32 cellular contexts compared by ENCODE assay signal in the genomic region with DNA sequence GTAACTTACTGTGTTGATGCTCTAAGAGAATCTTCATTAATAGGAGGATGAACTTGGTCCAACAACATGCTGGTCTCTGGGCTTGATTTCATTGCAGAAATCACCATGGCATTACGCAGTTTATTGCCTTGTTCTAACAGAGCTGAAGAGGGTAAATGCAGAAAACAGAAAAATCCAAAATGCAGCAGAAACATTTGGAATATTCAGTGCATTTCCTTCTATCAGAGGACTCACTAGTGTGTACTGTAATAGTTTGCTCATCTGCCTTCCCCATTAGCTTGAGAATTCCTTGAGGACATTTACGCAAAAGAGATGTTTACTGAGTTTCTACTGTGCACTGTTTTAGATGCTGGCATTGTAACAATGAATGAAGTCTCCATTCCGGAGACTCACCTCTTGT.
"Had no signal": no experiment of that assay in that cellular context is flagged by ENCODE, and none has a peak within 500 bp of the region (broad histone marks: within the 10 kb centered on the region; RNA-seq: fewer than 3 reads in every experiment).

No MANE protein-coding gene starts in this region.

- H3K27ac Mint-ChIP-seq: activated CD4-positive, alpha-beta memory T cell treated with anti-CD3 and anti-CD28 coated beads, Interleukin-2, amount 10 ng/mL, durations not matched to agents 7 days and 5 days; activated CD4-positive, alpha-beta T cell treated with anti-CD3 and anti-CD28 coated beads, Interleukin-2, amount 10 ng/mL, durations not matched to agents 7 days and 5 days; activated naive CD4-positive, alpha-beta T cell treated with anti-CD3 and anti-CD28 coated beads, Interleukin-2, amount 10 ng/mL, durations not matched to agents 7 days and 5 days; activated naive CD4-positive, alpha-beta T cell treated with anti-CD3 and anti-CD28 coated beads, Interleukin-2, amount 50 U/mL, for 72 hours; activated naive CD8-positive, alpha-beta T cell treated with anti-CD3 and anti-CD28 coated beads, Interleukin-2, amount 10 ng/mL, durations not matched to agents 7 days and 5 days; activated T-cell treated with anti-CD3 and anti-CD28 coated beads, Interleukin-2, amount 50 U/mL, for 24 hours; activated T-cell treated with anti-CD3 and anti-CD28 coated beads, Interleukin-2, amount 50 U/mL, for 72 hours; brain; endodermal cell; T-helper 17 cell; T-helper 2 cell treated with Interferon-gamma antibody and Interleukin-4, amounts not matched to agents 5 μg/mL and 100 μg/mL, for 36 hours had no signal

- H3K4me1 Mint-ChIP-seq: activated CD4-positive, alpha-beta memory T cell treated with anti-CD3 and anti-CD28 coated beads, Interleukin-2, amount 10 ng/mL, durations not matched to agents 7 days and 5 days; activated CD4-positive, alpha-beta T cell treated with anti-CD3 and anti-CD28 coated beads, Interleukin-2, amount 10 ng/mL, durations not matched to agents 7 days and 5 days; activated naive CD4-positive, alpha-beta T cell treated with anti-CD3 and anti-CD28 coated beads, Interleukin-2, amount 10 ng/mL, durations not matched to agents 7 days and 5 days; activated naive CD8-positive, alpha-beta T cell treated with anti-CD3 and anti-CD28 coated beads, Interleukin-2, amount 10 ng/mL, durations not matched to agents 7 days and 5 days; endodermal cell had no signal

- H3K4me1 ChIP-seq: breast epithelium had no signal

- DNase-seq: activated CD4-positive, alpha-beta memory T cell treated with anti-CD3 and anti-CD28 coated beads, Interleukin-2, amount 10 ng/mL, durations not matched to agents 7 days and 5 days; activated CD4-positive, alpha-beta T cell treated with anti-CD3 and anti-CD28 coated beads for 1 hour; activated CD4-positive, alpha-beta T cell treated with anti-CD3 and anti-CD28 coated beads for 4 hours; activated CD4-positive, alpha-beta T cell treated with anti-CD3 and anti-CD28 coated beads, Interleukin-2, amount 10 ng/mL, durations not matched to agents 7 days and 5 days; activated CD4-positive, alpha-beta T cell treated with anti-CD3 and anti-CD28 coated beads, Interleukin-2, amount 50 U/mL, for 4 hours; activated CD8-positive, alpha-beta memory T cell treated with anti-CD3 and anti-CD28 coated beads, Interleukin-2, amount 50 U/mL, for 48 hours; activated gamma-delta T cell; activated naive CD4-positive, alpha-beta T cell; activated naive CD4-positive, alpha-beta T cell treated with anti-CD3 and anti-CD28 coated beads, Interleukin-2, amount 10 ng/mL, durations not matched to agents 7 days and 5 days; activated naive CD8-positive, alpha-beta T cell treated with anti-CD3 and anti-CD28 coated beads, Interleukin-2, amount 10 ng/mL, durations not matched to agents 7 days and 5 days; activated T-cell treated with anti-CD3 and anti-CD28 coated beads for 4 hours; activated T-cell treated with anti-CD3 and anti-CD28 coated beads, Interleukin-2, amount 50 U/mL, for 24 hours; activated T-cell treated with anti-CD3 and anti-CD28 coated beads, Interleukin-2, amount 50 U/mL, for 72 hours; central memory CD4-positive, alpha-beta T cell; cerebellar nuclear complex; colonic mucosa; effector memory CD4-positive, alpha-beta T cell; endodermal cell; foreskin keratinocyte; gastrocnemius medialis; glutamatergic neuron; heart left ventricle; T-helper 1 cell; T-helper 17 cell; T1000 had no signal

- H3K9me3 Mint-ChIP-seq: activated CD4-positive, alpha-beta memory T cell treated with anti-CD3 and anti-CD28 coated beads, Interleukin-2, amount 10 ng/mL, durations not matched to agents 7 days and 5 days; activated CD4-positive, alpha-beta T cell treated with anti-CD3 and anti-CD28 coated beads, Interleukin-2, amount 10 ng/mL, durations not matched to agents 7 days and 5 days; activated naive CD4-positive, alpha-beta T cell treated with anti-CD3 and anti-CD28 coated beads, Interleukin-2, amount 10 ng/mL, durations not matched to agents 7 days and 5 days; activated naive CD4-positive, alpha-beta T cell treated with anti-CD3 and anti-CD28 coated beads, Interleukin-2, amount 50 U/mL, for 72 hours; activated naive CD8-positive, alpha-beta T cell treated with anti-CD3 and anti-CD28 coated beads, Interleukin-2, amount 10 ng/mL, durations not matched to agents 7 days and 5 days; activated T-cell treated with anti-CD3 and anti-CD28 coated beads, Interleukin-2, amount 50 U/mL, for 24 hours; activated T-cell treated with anti-CD3 and anti-CD28 coated beads, Interleukin-2, amount 50 U/mL, for 72 hours; T-helper 2 cell treated with Interferon-gamma antibody and Interleukin-4, amounts not matched to agents 5 μg/mL and 100 μg/mL, for 36 hours had no signal

- H3K36me3 ChIP-seq: breast epithelium, colonic mucosa had no signal

- H3K4me3 Mint-ChIP-seq: activated CD4-positive, alpha-beta memory T cell treated with anti-CD3 and anti-CD28 coated beads, Interleukin-2, amount 10 ng/mL, durations not matched to agents 7 days and 5 days; activated CD4-positive, alpha-beta T cell treated with anti-CD3 and anti-CD28 coated beads, Interleukin-2, amount 10 ng/mL, durations not matched to agents 7 days and 5 days; activated naive CD4-positive, alpha-beta T cell treated with anti-CD3 and anti-CD28 coated beads, Interleukin-2, amount 10 ng/mL, durations not matched to agents 7 days and 5 days; activated naive CD8-positive, alpha-beta T cell treated with anti-CD3 and anti-CD28 coated beads, Interleukin-2, amount 10 ng/mL, durations not matched to agents 7 days and 5 days; activated T-cell treated with anti-CD3 and anti-CD28 coated beads, Interleukin-2, amount 50 U/mL, for 24 hours; activated T-cell treated with anti-CD3 and anti-CD28 coated beads, Interleukin-2, amount 50 U/mL, for 72 hours; brain; endodermal cell; T-helper 17 cell; T-helper 2 cell treated with Interferon-gamma antibody and Interleukin-4, amounts not matched to agents 5 μg/mL and 100 μg/mL, for 36 hours had no signal

- H3K4me3 ChIP-seq: ascending aorta, breast epithelium, cardiac muscle cell, colonic mucosa, gastrocnemius medialis, heart left ventricle had no signal

- H3K27me3 ChIP-seq: ascending aorta, breast epithelium, cardiac muscle cell, colonic mucosa, foreskin keratinocyte, gastrocnemius medialis, heart left ventricle had no signal

- H3K27ac ChIP-seq: ascending aorta, breast epithelium, cardiac muscle cell, colonic mucosa, foreskin keratinocyte, heart left ventricle had no signal

- H3K27me3 Mint-ChIP-seq: activated CD4-positive, alpha-beta memory T cell treated with anti-CD3 and anti-CD28 coated beads, Interleukin-2, amount 10 ng/mL, durations not matched to agents 7 days and 5 days; activated CD4-positive, alpha-beta T cell treated with anti-CD3 and anti-CD28 coated beads, Interleukin-2, amount 10 ng/mL, durations not matched to agents 7 days and 5 days; activated naive CD4-positive, alpha-beta T cell treated with anti-CD3 and anti-CD28 coated beads, Interleukin-2, amount 10 ng/mL, durations not matched to agents 7 days and 5 days; activated naive CD8-positive, alpha-beta T cell treated with anti-CD3 and anti-CD28 coated beads, Interleukin-2, amount 10 ng/mL, durations not matched to agents 7 days and 5 days; activated T-cell treated with anti-CD3 and anti-CD28 coated beads, Interleukin-2, amount 50 U/mL, for 24 hours; brain; T-helper 17 cell had no signal

- H3K9me3 ChIP-seq: ascending aorta, breast epithelium, colonic mucosa, gastrocnemius medialis, heart left ventricle had no signal

- ATAC-seq: activated naive CD4-positive, alpha-beta T cell treated with anti-CD3 and anti-CD28 coated beads, Interleukin-2, amount 50 U/mL, for 72 hours; activated T-cell treated with anti-CD3 and anti-CD28 coated beads, Interleukin-2, amount 50 U/mL, for 72 hours; esophagus mucosa; foreskin keratinocyte; gastrocnemius medialis; heart left ventricle; T-helper 17 cell had no signal
